In the genomic region with DNA sequence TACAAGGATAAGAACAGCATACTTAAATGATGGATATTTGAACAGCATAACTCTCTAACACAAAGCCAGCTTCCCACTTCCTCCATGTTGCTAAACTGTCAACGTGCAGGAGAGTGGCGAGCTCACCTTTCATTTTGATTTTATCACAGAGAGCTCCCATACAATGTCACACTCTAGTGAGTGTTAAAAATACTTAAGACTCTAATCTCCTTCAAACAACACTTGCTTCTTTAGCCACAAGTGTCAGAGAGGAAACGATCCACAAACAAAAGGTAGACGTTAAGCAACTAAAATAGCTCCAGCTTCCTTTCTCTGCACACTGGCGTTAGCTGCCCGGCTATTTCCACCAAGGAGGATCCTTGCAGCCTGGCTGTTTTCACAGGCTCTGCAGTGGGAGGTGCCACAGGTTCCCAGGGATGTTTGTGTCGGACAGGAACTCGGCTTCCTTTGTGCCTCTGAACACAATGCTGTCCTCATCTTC, we compare ENCODE assay signal across 12 cellular contexts.
DNase-seq lines count a peak whose midpoint lies in the region; ATAC-seq, FAIRE-seq and TF ChIP-seq lines count a peak whose summit lies in the region.
"Had no signal": no experiment of that assay in that cellular context is flagged by ENCODE, and none has a peak within 500 bp of the region (broad histone marks: within the 10 kb centered on the region; RNA-seq: fewer than 3 reads in every experiment).

No MANE protein-coding gene starts in this region.

- H3K4me1 ChIP-seq in K562 (replicated peaks in 1 of 2; ENCODE audit: control insufficient read depth in 2 of 2, insufficient read depth in 2 of 2, low read length in 2 of 2) (no peaks in the 10 kb centered on the region), lower lobe of right lung (peaks cover 18% of the 10 kb centered on the region), Caco-2 (no peaks in the 10 kb centered on the region)

- no peak overlapping the region for H3K4me2 ChIP-seq in K562 (ENCODE audit: insufficient read depth, low read length)

- TF ChIP-seq RAD21 in K562 (CRISPR knock-in tag; conservative IDR thresholded peaks at IDR 0.05 in 1 of 2, IDR thresholded peaks at IDR 0.05 in 1 of 2): no peak

- H3K27ac ChIP-seq in KOPT-K1 (ENCODE audit: low read depth, low read length, poor library complexity, severe bottlenecking): peak overlapping the region; percentile 92
- no peak overlapping the region for H3K27ac ChIP-seq in K562 (ENCODE audit: extremely low read depth, low read depth, low read length)
- no peak overlapping the region for H3K27ac ChIP-seq in lower lobe of right lung

- no peak overlapping the region for H3K9ac ChIP-seq in K562 (ENCODE audit: insufficient read depth in 1 of 2, low read depth in 2 of 2, low read length in 2 of 2)

- intact Hi-C loops in K562 (cut with micrococcal nuclease) (no loop called here), lower lobe of right lung (cut with DNase I) (no loop called here), Caco-2 (cut with micrococcal nuclease; ENCODE audit: unreplicated experiment) (no loop called here)

- TF ChIP-seq POLR2A in K562 (conservative IDR thresholded peaks at IDR 0.05): no peak

- WGBS in K562 (ENCODE audit: insufficient coverage, low coverage, missing lambda C conversion rate): 0% methylated on average over 8 of the region's 8 CpGs

- no peak for FAIRE-seq in K562 (lab: Jason Lieb, UNC)
- FAIRE-seq: keratinocyte, TTC549 had no signal

- H3K9me3 Mint-ChIP-seq in Caco-2 (ENCODE audit: unreplicated experiment): no peaks in the 10 kb centered on the region

- POLR2A ChIA-PET in K562 (lab: Yijun Ruan, JAX) (no interaction called here), Caco-2 (lab: Charles Lee) (no interaction called here)

- no peak overlapping the region for H2AFZ ChIP-seq in K562 (ENCODE audit: low read depth, low read length)

- no peaks in the 10 kb centered on the region for H3K4me1 Mint-ChIP-seq in Caco-2 (ENCODE audit: low read depth, unreplicated experiment)

- H3K27me3 ChIP-seq in K562 (ENCODE audit: control insufficient read depth in 2 of 2, insufficient read depth in 2 of 2, low read length in 2 of 2): peaks cover 0 to 25% of the 10 kb centered on the region in 2 experiments; a peak in 4 of 5 replicates
- no peaks in the 10 kb centered on the region for H3K27me3 ChIP-seq in lower lobe of right lung (ENCODE audit: low read depth)
- H3K27me3 ChIP-seq in Caco-2 (replicated peaks; ENCODE audit: control insufficient read depth, insufficient read depth, low read length): no peaks in the 10 kb centered on the region

- H3K27ac Mint-ChIP-seq in Caco-2 (ENCODE audit: unreplicated experiment): no peak overlapping the region

- TF ChIP-seq EP300 in K562 (IDR thresholded peaks at IDR 0.05; ENCODE audit: low read length): no peak

- no peaks in the 10 kb centered on the region for H3K36me3 ChIP-seq in KOPT-K1 (ENCODE audit: insufficient read depth, low read length)
- H3K36me3 ChIP-seq in K562 (ENCODE audit: control insufficient read depth, insufficient read depth, low read length): no peaks in the 10 kb centered on the region
- H3K36me3 ChIP-seq in lower lobe of right lung: no peaks in the 10 kb centered on the region
- no peaks in the 10 kb centered on the region for H3K36me3 ChIP-seq in Caco-2 (ENCODE audit: control insufficient read depth, insufficient read depth, low read length)

- H3K27me3 Mint-ChIP-seq in Caco-2 (ENCODE audit: insufficient read depth, unreplicated experiment): no peaks in the 10 kb centered on the region

- H3K9me3 ChIP-seq in KOPT-K1 (ENCODE audit: insufficient read depth, low read length, poor library complexity, severe bottlenecking) (no peaks in the 10 kb centered on the region), K562 (replicated peaks; ENCODE audit: control insufficient read depth, insufficient read depth, low read depth, low read length) (no peaks in the 10 kb centered on the region), lower lobe of right lung (no peaks in the 10 kb centered on the region), Caco-2 (no peaks in the 10 kb centered on the region)

- no peak overlapping the region for H3K4me3 ChIP-seq in K562
- H3K4me3 ChIP-seq in lower lobe of right lung: no peak overlapping the region
- H3K4me3 ChIP-seq in Caco-2 (ENCODE audit: low read depth, low read length): no peak overlapping the region

- CTCF ChIA-PET in K562 (lab: Yijun Ruan, JAX; ENCODE audit: low intra/inter-chr PET ratio): no interaction called here
- CTCF ChIA-PET in Caco-2 (lab: Charles Lee): interaction anchor here (0.6 to 0.7 kb wide), 2 partner anchors 38 to 41 kb away, joined by 3 read pairs; no protein-coding TSS in a partner anchor

- H3K36me3 Mint-ChIP-seq in Caco-2 (ENCODE audit: insufficient read depth, unreplicated experiment): peaks cover 20% of the 10 kb centered on the region

- H3K79me2 ChIP-seq in K562 (ENCODE audit: control insufficient read depth, insufficient read depth, low read length): no peaks in the 10 kb centered on the region

- no peak overlapping the region for H3K4me3 Mint-ChIP-seq in Caco-2 (ENCODE audit: unreplicated experiment)

- in situ Hi-C loops in K562 (cut with MboI): no loop called here

- BruUV-seq in K562 (replicated peaks; lab: Mats Ljungman, UMichigan) (no TSS peak), Caco-2 (replicated peaks; lab: Mats Ljungman, UMichigan) (no TSS peak)

- no peak for TF ChIP-seq CTCF in K562 (IDR thresholded peaks at IDR 0.05 in 2 of 3, conservative IDR thresholded peaks at IDR 0.05 in 1 of 3; ENCODE audit: insufficient read depth in 2 of 3, low read depth in 1 of 3, low read length in 3 of 3)
- no peak for TF ChIP-seq CTCF in lower lobe of right lung (IDR thresholded peaks at IDR 0.05)
- TF ChIP-seq CTCF in Caco-2 (IDR thresholded peaks at IDR 0.05; ENCODE audit: insufficient read depth in 1 of 2, low read depth in 1 of 2, low read length in 1 of 2, severe bottlenecking in 1 of 2, unreplicated experiment in 1 of 2): no peak

- peak; percentile 29 for DNase-seq in CD1c-positive myeloid dendritic cell (ENCODE audit: extremely low spot score)
- DNase-seq in K562 (ENCODE audit: extremely low read depth in 1 of 4, low spot score in 3 of 4): no peak
- no peak for DNase-seq in lower lobe of right lung
- no peak for DNase-seq in Caco-2
- DNase-seq: cerebellar nuclear complex, DMS53 had no signal

- ATAC-seq in K562: no peak
- peak; percentile 43 to 53 for ATAC-seq in lower lobe of right lung
- ATAC-seq in HG03521 (IDR thresholded peaks at IDR 0.05; ENCODE audit: unreplicated experiment): no peak
- ATAC-seq in HG02981 (IDR thresholded peaks at IDR 0.05; ENCODE audit: unreplicated experiment): no peak
- ATAC-seq in activated CD4-positive, CD25-positive, alpha-beta regulatory T cell treated with anti-CD3 and anti-CD28 coated beads, Interleukin-2, amount 50 U/mL, for 24 hours: no peak

- no peaks in the 10 kb centered on the region; the same call in 1 of the 2 replicates for H4K20me1 ChIP-seq in K562 (replicated peaks; ENCODE audit: control insufficient read depth, insufficient read depth, low read length)

- H3K9me1 ChIP-seq in K562 (ENCODE audit: control insufficient read depth, insufficient read depth, low read length): no peaks in the 10 kb centered on the region

TF ChIP-seq in K562, 482 proteins besides CTCF, POLR2A, EP300 and RAD21:
- no peak for TF ChIP-seq RFX5 (IDR thresholded peaks at IDR 0.05; ENCODE audit: low read depth, low read length)
- TF ChIP-seq, protein P1, sequence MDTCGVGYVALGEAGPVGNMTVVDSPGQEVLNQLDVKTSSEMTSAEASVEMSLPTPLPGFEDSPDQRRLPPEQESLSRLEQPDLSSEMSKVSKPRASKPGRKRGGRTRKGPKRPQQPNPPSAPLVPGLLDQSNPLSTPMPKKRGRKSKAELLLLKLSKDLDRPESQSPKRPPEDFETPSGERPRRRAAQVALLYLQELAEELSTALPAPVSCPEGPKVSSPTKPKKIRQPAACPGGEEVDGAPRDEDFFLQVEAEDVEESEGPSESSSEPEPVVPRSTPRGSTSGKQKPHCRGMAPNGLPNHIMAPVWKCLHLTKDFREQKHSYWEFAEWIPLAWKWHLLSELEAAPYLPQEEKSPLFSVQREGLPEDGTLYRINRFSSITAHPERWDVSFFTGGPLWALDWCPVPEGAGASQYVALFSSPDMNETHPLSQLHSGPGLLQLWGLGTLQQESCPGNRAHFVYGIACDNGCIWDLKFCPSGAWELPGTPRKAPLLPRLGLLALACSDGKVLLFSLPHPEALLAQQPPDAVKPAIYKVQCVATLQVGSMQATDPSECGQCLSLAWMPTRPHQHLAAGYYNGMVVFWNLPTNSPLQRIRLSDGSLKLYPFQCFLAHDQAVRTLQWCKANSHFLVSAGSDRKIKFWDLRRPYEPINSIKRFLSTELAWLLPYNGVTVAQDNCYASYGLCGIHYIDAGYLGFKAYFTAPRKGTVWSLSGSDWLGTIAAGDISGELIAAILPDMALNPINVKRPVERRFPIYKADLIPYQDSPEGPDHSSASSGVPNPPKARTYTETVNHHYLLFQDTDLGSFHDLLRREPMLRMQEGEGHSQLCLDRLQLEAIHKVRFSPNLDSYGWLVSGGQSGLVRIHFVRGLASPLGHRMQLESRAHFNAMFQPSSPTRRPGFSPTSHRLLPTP (IDR thresholded peaks at IDR 0.05; ENCODE audit: borderline replicate concordance, extremely low read depth, insufficient read length): no peak
- peak; percentile 22; the same call in 1 of the 2 replicates for TF ChIP-seq TCF3 (CRISPR knock-in tag; IDR thresholded peaks at IDR 0.05)
- no peak for TF ChIP-seq CXXC5 (CRISPR knock-in tag; IDR thresholded peaks at IDR 0.05)

Comparison
In these comparisons a context has a peak if more than half of its experiments do, and no peak if none do; other contexts are left out.
1. ATAC-seq: peak in lower lobe of right lung (2 of 2); none in K562 (single experiment), HG03521 (single experiment), HG02981 (single experiment) and activated CD4-positive, CD25-positive, alpha-beta regulatory T cell treated with anti-CD3 and anti-CD28 coated beads, Interleukin-2, amount 50 U/mL, for 24 hours (0 of 2).